Comparison of ENCODE assay signal across 14 cellular contexts in genomic region chr15:41966414-41966812, GRCh38. TPM values are rescaled to one million over a fixed set of nuclear protein-coding genes. Genes with fewer than 3 reads are reported as not detected.
DNase-seq lines count a peak whose midpoint lies in the region; ATAC-seq and TF ChIP-seq lines count a peak whose summit lies in the region.
"Had no signal": no experiment of that assay in that cellular context is flagged by ENCODE, and none has a peak within 500 bp of the region (broad histone marks: within the 10 kb centered on the region; RNA-seq: fewer than 3 reads in every experiment).

No MANE protein-coding gene starts in this region.

- POLR2A ChIA-PET in T-cell (lab: Charles Lee): no interaction called here

- H3K4me1 Mint-ChIP-seq in CD14-positive monocyte (peaks cover 64% of the 10 kb centered on the region), T-cell (peaks cover 46 to 62% (median 60%) of the 10 kb centered on the region in 3 donors)

- intact Hi-C loops in CD14-positive monocyte (cut with micrococcal nuclease): no loop called here
- intact Hi-C loops in left ventricle myocardium inferior (cut with micrococcal nuclease): no loop called here
- intact Hi-C loops in spleen (cut with DNase I; ENCODE audit: low total_unique reads): no loop called here

- H3K4me3 Mint-ChIP-seq in CD14-positive monocyte (peak overlapping the region in 1 of 2 donors; percentile 73), T-cell (no peak overlapping the region)
- H3K4me3 Mint-ChIP-seq: activated naive CD4-positive, alpha-beta T cell treated with anti-CD3 and anti-CD28 coated beads for 36 hours; neural crest cell had no signal

- DNase-seq in CD14-positive monocyte (ENCODE audit: low spot score) (no peak), T-cell (no peak), left ventricle myocardium inferior (no peak), spleen (peak; percentile 64), NK-92 (lab: John Stamatoyannopoulos, UW; ENCODE audit: unreplicated experiment) (no peak)
- DNase-seq in effector CD8-positive, alpha-beta T cell (lab: John Stamatoyannopoulos, UW): no peak
- DNase-seq: activated CD4-positive, alpha-beta T cell treated with anti-CD3 and anti-CD28 coated beads, Interleukin-2, amount 50 U/mL, for 4 hours; activated naive CD4-positive, alpha-beta T cell treated with anti-CD3 and anti-CD28 coated beads for 36 hours; EL; NCI-H2081 treated with DMSO at 0.1 percent for 48 hours had no signal

- no peaks in the 10 kb centered on the region for H3K36me3 ChIP-seq in left ventricle myocardium inferior
- H3K36me3 ChIP-seq in spleen: no peaks in the 10 kb centered on the region

- TF ChIP-seq CTCF in CD14-positive monocyte (IDR thresholded peaks at IDR 0.05): no peak
- no peak for TF ChIP-seq CTCF in left ventricle myocardium inferior (IDR thresholded peaks at IDR 0.05; ENCODE audit: borderline replicate concordance)
- TF ChIP-seq CTCF in spleen (IDR thresholded peaks at IDR 0.05 in 8 of 11, conservative IDR thresholded peaks at IDR 0.05 in 3 of 11): no peak

- peaks cover 98% of the 10 kb centered on the region for H3K4me1 ChIP-seq in left ventricle myocardium inferior
- H3K4me1 ChIP-seq in spleen: peaks cover 33 to 65% (median 57%) of the 10 kb centered on the region in 6 donors

- H3K27me3 ChIP-seq in left ventricle myocardium inferior (ENCODE audit: low read depth): no peaks in the 10 kb centered on the region
- no peaks in the 10 kb centered on the region for H3K27me3 ChIP-seq in spleen (replicated peaks in 1 of 7)

- ATAC-seq in T-cell (replicated peaks in 1 of 4): no peak
- ATAC-seq in GM19463 (IDR thresholded peaks at IDR 0.05; ENCODE audit: unreplicated experiment): no peak
- no peak for ATAC-seq in GM18858 (IDR thresholded peaks at IDR 0.05; ENCODE audit: unreplicated experiment)

- WGBS in spleen, 5 donors: 70 to 75% (median 73%) methylated on average over 4 of the region's 4 CpGs

- H3K9me3 Mint-ChIP-seq in CD14-positive monocyte (no peaks in the 10 kb centered on the region), T-cell (no peaks in the 10 kb centered on the region)
- H3K9me3 Mint-ChIP-seq: activated naive CD4-positive, alpha-beta T cell treated with anti-CD3 and anti-CD28 coated beads for 36 hours; neural crest cell had no signal

- peak overlapping the region; percentile 95 for H3K27ac ChIP-seq in left ventricle myocardium inferior (replicated peaks)
- H3K27ac ChIP-seq in spleen: peak overlapping the region in 3 of 8 donors; percentile 94 to 96 (median 95)

- H3K27ac Mint-ChIP-seq in CD14-positive monocyte: peak overlapping the region; percentile 95 to 99 (median 97)
- H3K27ac Mint-ChIP-seq in T-cell: peak overlapping the region; percentile 9 to 19

- H3K9me3 ChIP-seq in left ventricle myocardium inferior (replicated peaks): no peaks in the 10 kb centered on the region
- no peaks in the 10 kb centered on the region for H3K9me3 ChIP-seq in spleen

- CTCF ChIA-PET in T-cell (lab: Charles Lee): no interaction called here

- H3K36me3 Mint-ChIP-seq in CD14-positive monocyte (peaks cover 8 to 19% of the 10 kb centered on the region in 2 donors), T-cell (peaks cover 13% of the 10 kb centered on the region)

- H3K27me3 Mint-ChIP-seq in CD14-positive monocyte (ENCODE audit: low read depth in 3 of 3) (peaks cover 0 to 1% (median 0%) of the 10 kb centered on the region in 3 donors), T-cell (no peaks in the 10 kb centered on the region)

- no peak for TF ChIP-seq POLR2A in spleen (IDR thresholded peaks at IDR 0.05)

- peak overlapping the region; percentile 30 for H3K4me3 ChIP-seq in left ventricle myocardium inferior
- no peak overlapping the region for H3K4me3 ChIP-seq in spleen

RNA-seq across cellular contexts. Expression of gene EHD4, which starts 5.9 kb away (rescaled TPM):
- polyA plus RNA-seq in CD14-positive monocyte (10 to 100 TPM; 14.2 to 16.0 TPM), spleen (1 to 10 TPM; 5.5 to 9.7 (median 7.7) TPM)
- total RNA-seq in T-cell (10 to 100 TPM; 11.7 to 46.8 (median 16.8) TPM), left ventricle myocardium inferior (46.4 TPM), spleen (10 to 100 TPM; 20.4 to 33.2 (median 22.1) TPM)

RNA-seq across cellular contexts. Expression of gene PLA2G4E, which starts 54.4 kb away (rescaled TPM):
- polyA plus RNA-seq in CD14-positive monocyte (not detected), spleen (not detected)
- total RNA-seq in T-cell (not detected), left ventricle myocardium inferior (not detected), spleen (not detected)
- total RNA-seq: activated naive CD4-positive, alpha-beta T cell treated with anti-CD3 and anti-CD28 coated beads for 36 hours; epithelial cell of proximal tubule; neural crest cell had no signal
